1 cellular context compared by ENCODE assay signal in genomic region chr7:150322114-150322832, GRCh38.
TF ChIP-seq lines count a peak whose summit lies in the region.

No MANE protein-coding gene starts in this region.

TF ChIP-seq in K562, 482 proteins besides CTCF, POLR2A, EP300 and RAD21 (continued from another document):
- TF ChIP-seq, protein P1, sequence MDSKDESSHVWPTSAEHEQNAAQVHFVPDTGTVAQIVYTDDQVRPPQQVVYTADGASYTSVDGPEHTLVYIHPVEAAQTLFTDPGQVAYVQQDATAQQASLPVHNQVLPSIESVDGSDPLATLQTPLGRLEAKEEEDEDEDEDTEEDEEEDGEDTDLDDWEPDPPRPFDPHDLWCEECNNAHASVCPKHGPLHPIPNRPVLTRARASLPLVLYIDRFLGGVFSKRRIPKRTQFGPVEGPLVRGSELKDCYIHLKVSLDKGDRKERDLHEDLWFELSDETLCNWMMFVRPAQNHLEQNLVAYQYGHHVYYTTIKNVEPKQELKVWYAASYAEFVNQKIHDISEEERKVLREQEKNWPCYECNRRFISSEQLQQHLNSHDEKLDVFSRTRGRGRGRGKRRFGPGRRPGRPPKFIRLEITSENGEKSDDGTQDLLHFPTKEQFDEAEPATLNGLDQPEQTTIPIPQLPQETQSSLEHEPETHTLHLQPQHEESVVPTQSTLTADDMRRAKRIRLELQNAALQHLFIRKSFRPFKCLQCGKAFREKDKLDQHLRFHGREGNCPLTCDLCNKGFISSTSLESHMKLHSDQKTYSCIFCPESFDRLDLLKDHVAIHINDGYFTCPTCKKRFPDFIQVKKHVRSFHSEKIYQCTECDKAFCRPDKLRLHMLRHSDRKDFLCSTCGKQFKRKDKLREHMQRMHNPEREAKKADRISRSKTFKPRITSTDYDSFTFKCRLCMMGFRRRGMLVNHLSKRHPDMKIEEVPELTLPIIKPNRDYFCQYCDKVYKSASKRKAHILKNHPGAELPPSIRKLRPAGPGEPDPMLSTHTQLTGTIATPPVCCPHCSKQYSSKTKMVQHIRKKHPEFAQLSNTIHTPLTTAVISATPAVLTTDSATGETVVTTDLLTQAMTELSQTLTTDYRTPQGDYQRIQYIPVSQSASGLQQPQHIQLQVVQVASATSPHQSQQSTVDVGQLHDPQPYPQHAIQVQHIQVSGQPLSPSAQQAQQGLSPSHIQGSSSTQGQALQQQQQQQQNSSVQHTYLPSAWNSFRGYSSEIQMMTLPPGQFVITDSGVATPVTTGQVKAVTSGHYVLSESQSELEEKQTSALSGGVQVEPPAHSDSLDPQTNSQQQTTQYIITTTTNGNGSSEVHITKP (IDR thresholded peaks at IDR 0.05; ENCODE audit: partially characterized antibody) = no peak
- TF ChIP-seq HNRNPH1 (optimal IDR thresholded peaks at IDR 0.05; ENCODE audit: low read depth, low read length) (no peak), GABPA (tag; conservative IDR thresholded peaks at IDR 0.05; ENCODE audit: low read depth) (no peak), ZNF239 (CRISPR knock-in tag; IDR thresholded peaks at IDR 0.05) (peak; percentile 75), PURB (CRISPR knock-in tag; IDR thresholded peaks at IDR 0.05; ENCODE audit: low read depth) (no peak), ZNF764 (CRISPR knock-in tag; IDR thresholded peaks at IDR 0.05; ENCODE audit: low read depth) (no peak), HDAC8 (tag; IDR thresholded peaks at IDR 0.05) (peak; percentile 88; the same call in 1 of the 2 replicates), POLR2G (IDR thresholded peaks at IDR 0.05; ENCODE audit: low read depth, low read length) (no peak), FOXJ3 (CRISPR knock-in tag; IDR thresholded peaks at IDR 0.05) (no peak), PRMT5 (CRISPR knock-in tag; IDR thresholded peaks at IDR 0.05) (no peak), ASH1L (IDR thresholded peaks at IDR 0.05; ENCODE audit: borderline replicate concordance, low read depth, partially characterized antibody) (no peak)
- TF ChIP-seq, protein P2, sequence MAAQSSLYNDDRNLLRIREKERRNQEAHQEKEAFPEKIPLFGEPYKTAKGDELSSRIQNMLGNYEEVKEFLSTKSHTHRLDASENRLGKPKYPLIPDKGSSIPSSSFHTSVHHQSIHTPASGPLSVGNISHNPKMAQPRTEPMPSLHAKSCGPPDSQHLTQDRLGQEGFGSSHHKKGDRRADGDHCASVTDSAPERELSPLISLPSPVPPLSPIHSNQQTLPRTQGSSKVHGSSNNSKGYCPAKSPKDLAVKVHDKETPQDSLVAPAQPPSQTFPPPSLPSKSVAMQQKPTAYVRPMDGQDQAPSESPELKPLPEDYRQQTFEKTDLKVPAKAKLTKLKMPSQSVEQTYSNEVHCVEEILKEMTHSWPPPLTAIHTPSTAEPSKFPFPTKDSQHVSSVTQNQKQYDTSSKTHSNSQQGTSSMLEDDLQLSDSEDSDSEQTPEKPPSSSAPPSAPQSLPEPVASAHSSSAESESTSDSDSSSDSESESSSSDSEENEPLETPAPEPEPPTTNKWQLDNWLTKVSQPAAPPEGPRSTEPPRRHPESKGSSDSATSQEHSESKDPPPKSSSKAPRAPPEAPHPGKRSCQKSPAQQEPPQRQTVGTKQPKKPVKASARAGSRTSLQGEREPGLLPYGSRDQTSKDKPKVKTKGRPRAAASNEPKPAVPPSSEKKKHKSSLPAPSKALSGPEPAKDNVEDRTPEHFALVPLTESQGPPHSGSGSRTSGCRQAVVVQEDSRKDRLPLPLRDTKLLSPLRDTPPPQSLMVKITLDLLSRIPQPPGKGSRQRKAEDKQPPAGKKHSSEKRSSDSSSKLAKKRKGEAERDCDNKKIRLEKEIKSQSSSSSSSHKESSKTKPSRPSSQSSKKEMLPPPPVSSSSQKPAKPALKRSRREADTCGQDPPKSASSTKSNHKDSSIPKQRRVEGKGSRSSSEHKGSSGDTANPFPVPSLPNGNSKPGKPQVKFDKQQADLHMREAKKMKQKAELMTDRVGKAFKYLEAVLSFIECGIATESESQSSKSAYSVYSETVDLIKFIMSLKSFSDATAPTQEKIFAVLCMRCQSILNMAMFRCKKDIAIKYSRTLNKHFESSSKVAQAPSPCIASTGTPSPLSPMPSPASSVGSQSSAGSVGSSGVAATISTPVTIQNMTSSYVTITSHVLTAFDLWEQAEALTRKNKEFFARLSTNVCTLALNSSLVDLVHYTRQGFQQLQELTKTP (IDR thresholded peaks at IDR 0.05; ENCODE audit: low read depth in 1 of 2, partially characterized antibody in 2 of 2) = no peak
